1 cellular context compared by ENCODE assay signal in genomic region chr13:110298221-110298565, GRCh38.
TF ChIP-seq lines count a peak whose summit lies in the region.

No MANE protein-coding gene starts in this region.

TF ChIP-seq in IMR-90, 13 proteins besides CTCF, POLR2A, EP300 and RAD21:
- TF ChIP-seq MXI1 (IDR thresholded peaks at IDR 0.05; ENCODE audit: borderline replicate concordance, low read depth, low read length) = no peak
- 0 out of 2 replicates have a peak, but pooled peaks have one; percentile 8 for TF ChIP-seq CHD1 (IDR thresholded peaks at IDR 0.05; ENCODE audit: low read depth, low read length)
